In genomic region chr14:74141703-74142102, GRCh38 we compare ENCODE assay signal across 20 cellular contexts. TPM values are rescaled to one million over a fixed set of nuclear protein-coding genes. Genes with fewer than 3 reads are reported as not detected.
A peak's percentile ranks its signal among the peaks of the same experiment; 100 is the strongest.
DNase-seq lines count a peak whose midpoint lies in the region; ATAC-seq, FAIRE-seq and TF ChIP-seq lines count a peak whose summit lies in the region.
"Had no signal": no experiment of that assay in that cellular context is flagged by ENCODE, and none has a peak within 500 bp of the region (broad histone marks: within the 10 kb centered on the region; RNA-seq: fewer than 3 reads in every experiment).

No MANE protein-coding gene starts in this region.

- intact Hi-C loops in sciatic nerve (cut with DNase I): no loop called here

- H3K4me3 ChIP-seq in cardiac fibroblast (replicated peaks in 1 of 2; ENCODE audit: low read depth in 2 of 2, low read length in 2 of 2): no peak overlapping the region
- H3K4me3 ChIP-seq: body of pancreas, heart right ventricle, K562, smooth muscle cell had no signal

- no peak for TF ChIP-seq CTCF in cardiac fibroblast (IDR thresholded peaks at IDR 0.05; ENCODE audit: low read depth, low read length)

- peak; percentile 89 for ATAC-seq in sciatic nerve
- ATAC-seq: activated CD8-positive, alpha-beta memory T cell treated with anti-CD3 and anti-CD28 coated beads, Interleukin-2, amount 10 ng/mL, durations not matched to agents 7 days and 5 days; body of pancreas; K562; T-cell had no signal

- FAIRE-seq in frontal cortex (lab: Jason Lieb, UNC): no peak
- FAIRE-seq: K562 had no signal

- DNase-seq in GM03348 (ENCODE audit: low spot score) (peak; percentile 11), cardiac fibroblast (ENCODE audit: low read depth in 2 of 2) (peak; percentile 11 to 45), kidney tubule cell (ENCODE audit: low spot score) (peak; percentile 35), sciatic nerve (ENCODE audit: low spot score) (no peak), MV-4-11 (lab: John Stamatoyannopoulos, UW) (no peak), frontal cortex (ENCODE audit: low spot score in 2 of 2) (no peak), glomerular visceral epithelial cell (ENCODE audit: extremely low spot score) (no peak)
- DNase-seq in stimulated activated CD4-positive, alpha-beta T cell treated with anti-CD3 and anti-CD28 coated beads, Interleukin-12 subunit alpha, Interleukin-12 subunit beta, amount 100 ng/mL, for 4 hours: no peak
- DNase-seq: activated CD4-positive, CD25-positive, alpha-beta regulatory T cell; activated CD8-positive, alpha-beta memory T cell treated with anti-CD3 and anti-CD28 coated beads, Interleukin-2, amount 10 ng/mL, durations not matched to agents 7 days and 5 days; BE2C; body of pancreas; DMS53; effector CD4-positive, alpha-beta T cell; heart right ventricle; NCI-H1694; NCI-H524 treated with DMSO at 0.1 percent for 48 hours; T-cell had no signal

RNA-seq across cellular contexts. Expression of gene LIN52, which starts 56.9 kb away (rescaled TPM):
- total RNA-seq in sciatic nerve: 8.5 TPM
- 18.3 TPM for total RNA-seq in frontal cortex

RNA-seq across cellular contexts. Expression of gene ALDH6A1, which starts 57.5 kb away (rescaled TPM):
- total RNA-seq in sciatic nerve (85.5 TPM), frontal cortex (35.1 TPM)

Comparison
In these comparisons a context has a peak if more than half of its experiments do, and no peak if none do; other contexts are left out.
1. DNase-seq: peak in GM03348 (single experiment), cardiac fibroblast (2 of 2) and kidney tubule cell (single experiment); none in sciatic nerve (single experiment), MV-4-11 (single experiment), frontal cortex (0 of 2), stimulated activated CD4-positive, alpha-beta T cell treated with anti-CD3 and anti-CD28 coated beads, Interleukin-12 subunit alpha, Interleukin-12 subunit beta, amount 100 ng/mL, for 4 hours (single experiment) and glomerular visceral epithelial cell (single experiment).